In genomic region chr2:188852752-188853151, GRCh38 we compare ENCODE assay signal across 1 cellular context.
TF ChIP-seq lines count a peak whose summit lies in the region.

No MANE protein-coding gene starts in this region.

TF ChIP-seq in HepG2, 621 proteins besides CTCF, POLR2A, EP300 and RAD21 (continued from another document):
- TF ChIP-seq MNT (IDR thresholded peaks at IDR 0.05) = no peak
- no peak for TF ChIP-seq MZF1 (CRISPR knock-in tag; IDR thresholded peaks at IDR 0.05; ENCODE audit: borderline replicate concordance)
